In the genomic region with DNA sequence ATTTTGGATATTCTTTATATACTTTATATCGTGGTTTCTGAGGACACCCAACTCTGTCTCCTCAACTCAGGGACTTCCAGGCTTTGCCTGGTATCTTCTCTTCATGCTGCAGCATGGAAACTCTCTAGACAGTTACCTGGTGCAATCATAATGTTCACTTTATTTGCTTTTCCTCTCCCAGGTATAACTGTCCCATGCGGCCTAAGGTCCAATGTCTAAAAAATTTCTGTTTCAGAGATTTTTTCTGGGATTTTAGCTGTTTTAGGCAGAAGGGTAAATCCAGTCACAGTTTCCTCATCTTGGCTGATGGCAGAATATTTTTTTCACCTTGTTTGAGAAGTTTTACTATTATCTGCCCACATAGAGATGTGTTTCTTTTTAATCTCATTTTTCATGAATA, we compare ENCODE assay signal across 8 cellular contexts.
"Had no signal": no experiment of that assay in that cellular context is flagged by ENCODE, and none has a peak within 500 bp of the region (broad histone marks: within the 10 kb centered on the region; RNA-seq: fewer than 3 reads in every experiment).

No MANE protein-coding gene starts in this region.

- DNase-seq: GDM1, GF-D8 had no signal

- ATAC-seq: GM12878 had no signal

- FAIRE-seq: G401.6, GM12878, GM12891, GM12892, GM18507, GM19239 had no signal

- H3K4me3 ChIP-seq: GM12878 had no signal
